1 cellular context compared by ENCODE assay signal in the genomic region with DNA sequence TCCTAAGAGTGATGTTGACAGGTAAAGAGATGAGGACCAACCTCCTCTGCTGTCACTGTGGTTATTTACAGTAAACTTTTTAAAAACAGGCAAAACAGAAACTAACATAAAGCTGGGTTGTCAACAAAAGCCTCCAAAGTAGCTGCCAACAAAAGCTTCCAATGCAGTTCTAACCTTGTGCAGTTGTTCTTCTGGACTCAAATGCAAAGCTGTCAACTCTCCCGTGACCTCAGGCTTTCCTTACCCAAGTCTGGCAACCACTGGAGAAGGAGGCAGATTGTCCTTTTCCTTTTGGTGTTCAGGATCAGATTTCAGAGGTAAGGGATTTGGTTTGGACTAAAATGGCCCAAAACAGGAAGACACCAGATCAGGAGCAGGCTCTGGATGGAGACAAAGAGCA.
TF ChIP-seq lines count a peak whose summit lies in the region.

No MANE protein-coding gene starts in this region.

TF ChIP-seq in WTC11, 78 proteins besides CTCF, POLR2A, EP300 and RAD21 (continued from another document):
- TF ChIP-seq, protein P1, sequence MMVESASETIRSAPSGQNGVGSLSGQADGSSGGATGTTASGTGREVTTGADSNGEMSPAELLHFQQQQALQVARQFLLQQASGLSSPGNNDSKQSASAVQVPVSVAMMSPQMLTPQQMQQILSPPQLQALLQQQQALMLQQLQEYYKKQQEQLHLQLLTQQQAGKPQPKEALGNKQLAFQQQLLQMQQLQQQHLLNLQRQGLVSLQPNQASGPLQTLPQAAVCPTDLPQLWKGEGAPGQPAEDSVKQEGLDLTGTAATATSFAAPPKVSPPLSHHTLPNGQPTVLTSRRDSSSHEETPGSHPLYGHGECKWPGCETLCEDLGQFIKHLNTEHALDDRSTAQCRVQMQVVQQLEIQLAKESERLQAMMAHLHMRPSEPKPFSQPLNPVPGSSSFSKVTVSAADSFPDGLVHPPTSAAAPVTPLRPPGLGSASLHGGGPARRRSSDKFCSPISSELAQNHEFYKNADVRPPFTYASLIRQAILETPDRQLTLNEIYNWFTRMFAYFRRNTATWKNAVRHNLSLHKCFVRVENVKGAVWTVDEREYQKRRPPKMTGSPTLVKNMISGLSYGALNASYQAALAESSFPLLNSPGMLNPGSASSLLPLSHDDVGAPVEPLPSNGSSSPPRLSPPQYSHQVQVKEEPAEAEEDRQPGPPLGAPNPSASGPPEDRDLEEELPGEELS (CRISPR knock-in tag; IDR thresholded peaks at IDR 0.05) = no peak
- TF ChIP-seq, protein P2, sequence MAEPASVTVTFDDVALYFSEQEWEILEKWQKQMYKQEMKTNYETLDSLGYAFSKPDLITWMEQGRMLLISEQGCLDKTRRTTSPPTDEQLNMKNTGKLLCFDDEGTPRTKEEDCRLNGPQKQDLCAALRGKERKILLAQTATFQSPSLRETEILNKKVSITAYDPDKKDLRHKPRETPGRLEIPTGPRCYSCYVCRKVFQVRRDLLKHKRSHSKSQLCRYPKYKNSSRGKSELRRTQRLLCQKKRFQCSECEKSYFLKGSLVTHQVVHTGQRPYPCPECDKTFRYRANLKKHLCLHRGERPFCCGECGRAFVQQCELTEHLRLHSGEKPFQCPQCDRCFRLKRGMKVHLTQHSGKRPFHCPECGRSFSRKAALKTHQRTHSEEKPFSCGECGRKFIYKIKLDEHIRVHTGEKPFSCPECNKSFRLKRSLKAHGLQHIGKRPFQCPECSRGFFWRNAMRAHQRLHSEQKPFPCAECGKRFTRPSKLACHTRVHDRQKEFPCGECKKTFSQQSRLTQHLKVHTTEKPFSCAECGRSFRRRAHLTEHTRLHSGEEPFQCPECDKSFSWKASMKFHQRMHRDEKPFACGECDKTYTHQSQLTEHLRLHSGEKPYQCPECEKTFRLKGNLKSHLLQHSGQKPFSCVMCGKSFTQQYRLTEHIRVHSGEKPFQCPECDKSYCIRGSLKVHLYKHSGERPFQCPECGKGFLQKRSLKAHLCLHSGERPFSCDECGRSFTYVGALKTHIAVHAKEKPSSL (CRISPR knock-in tag; conservative IDR thresholded peaks at IDR 0.05) = no peak
- TF ChIP-seq, protein P3, sequence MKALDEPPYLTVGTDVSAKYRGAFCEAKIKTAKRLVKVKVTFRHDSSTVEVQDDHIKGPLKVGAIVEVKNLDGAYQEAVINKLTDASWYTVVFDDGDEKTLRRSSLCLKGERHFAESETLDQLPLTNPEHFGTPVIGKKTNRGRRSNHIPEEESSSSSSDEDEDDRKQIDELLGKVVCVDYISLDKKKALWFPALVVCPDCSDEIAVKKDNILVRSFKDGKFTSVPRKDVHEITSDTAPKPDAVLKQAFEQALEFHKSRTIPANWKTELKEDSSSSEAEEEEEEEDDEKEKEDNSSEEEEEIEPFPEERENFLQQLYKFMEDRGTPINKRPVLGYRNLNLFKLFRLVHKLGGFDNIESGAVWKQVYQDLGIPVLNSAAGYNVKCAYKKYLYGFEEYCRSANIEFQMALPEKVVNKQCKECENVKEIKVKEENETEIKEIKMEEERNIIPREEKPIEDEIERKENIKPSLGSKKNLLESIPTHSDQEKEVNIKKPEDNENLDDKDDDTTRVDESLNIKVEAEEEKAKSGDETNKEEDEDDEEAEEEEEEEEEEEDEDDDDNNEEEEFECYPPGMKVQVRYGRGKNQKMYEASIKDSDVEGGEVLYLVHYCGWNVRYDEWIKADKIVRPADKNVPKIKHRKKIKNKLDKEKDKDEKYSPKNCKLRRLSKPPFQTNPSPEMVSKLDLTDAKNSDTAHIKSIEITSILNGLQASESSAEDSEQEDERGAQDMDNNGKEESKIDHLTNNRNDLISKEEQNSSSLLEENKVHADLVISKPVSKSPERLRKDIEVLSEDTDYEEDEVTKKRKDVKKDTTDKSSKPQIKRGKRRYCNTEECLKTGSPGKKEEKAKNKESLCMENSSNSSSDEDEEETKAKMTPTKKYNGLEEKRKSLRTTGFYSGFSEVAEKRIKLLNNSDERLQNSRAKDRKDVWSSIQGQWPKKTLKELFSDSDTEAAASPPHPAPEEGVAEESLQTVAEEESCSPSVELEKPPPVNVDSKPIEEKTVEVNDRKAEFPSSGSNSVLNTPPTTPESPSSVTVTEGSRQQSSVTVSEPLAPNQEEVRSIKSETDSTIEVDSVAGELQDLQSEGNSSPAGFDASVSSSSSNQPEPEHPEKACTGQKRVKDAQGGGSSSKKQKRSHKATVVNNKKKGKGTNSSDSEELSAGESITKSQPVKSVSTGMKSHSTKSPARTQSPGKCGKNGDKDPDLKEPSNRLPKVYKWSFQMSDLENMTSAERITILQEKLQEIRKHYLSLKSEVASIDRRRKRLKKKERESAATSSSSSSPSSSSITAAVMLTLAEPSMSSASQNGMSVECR (CRISPR knock-in tag; IDR thresholded peaks at IDR 0.05; ENCODE audit: borderline replicate concordance) = no peak
- TF ChIP-seq, protein P4, sequence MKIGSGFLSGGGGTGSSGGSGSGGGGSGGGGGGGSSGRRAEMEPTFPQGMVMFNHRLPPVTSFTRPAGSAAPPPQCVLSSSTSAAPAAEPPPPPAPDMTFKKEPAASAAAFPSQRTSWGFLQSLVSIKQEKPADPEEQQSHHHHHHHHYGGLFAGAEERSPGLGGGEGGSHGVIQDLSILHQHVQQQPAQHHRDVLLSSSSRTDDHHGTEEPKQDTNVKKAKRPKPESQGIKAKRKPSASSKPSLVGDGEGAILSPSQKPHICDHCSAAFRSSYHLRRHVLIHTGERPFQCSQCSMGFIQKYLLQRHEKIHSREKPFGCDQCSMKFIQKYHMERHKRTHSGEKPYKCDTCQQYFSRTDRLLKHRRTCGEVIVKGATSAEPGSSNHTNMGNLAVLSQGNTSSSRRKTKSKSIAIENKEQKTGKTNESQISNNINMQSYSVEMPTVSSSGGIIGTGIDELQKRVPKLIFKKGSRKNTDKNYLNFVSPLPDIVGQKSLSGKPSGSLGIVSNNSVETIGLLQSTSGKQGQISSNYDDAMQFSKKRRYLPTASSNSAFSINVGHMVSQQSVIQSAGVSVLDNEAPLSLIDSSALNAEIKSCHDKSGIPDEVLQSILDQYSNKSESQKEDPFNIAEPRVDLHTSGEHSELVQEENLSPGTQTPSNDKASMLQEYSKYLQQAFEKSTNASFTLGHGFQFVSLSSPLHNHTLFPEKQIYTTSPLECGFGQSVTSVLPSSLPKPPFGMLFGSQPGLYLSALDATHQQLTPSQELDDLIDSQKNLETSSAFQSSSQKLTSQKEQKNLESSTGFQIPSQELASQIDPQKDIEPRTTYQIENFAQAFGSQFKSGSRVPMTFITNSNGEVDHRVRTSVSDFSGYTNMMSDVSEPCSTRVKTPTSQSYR (CRISPR knock-in tag; IDR thresholded peaks at IDR 0.05) = no peak
- TF ChIP-seq NFYB (CRISPR knock-in tag; conservative IDR thresholded peaks at IDR 0.05; ENCODE audit: low read depth) = no peak
- TF ChIP-seq, protein P5, sequence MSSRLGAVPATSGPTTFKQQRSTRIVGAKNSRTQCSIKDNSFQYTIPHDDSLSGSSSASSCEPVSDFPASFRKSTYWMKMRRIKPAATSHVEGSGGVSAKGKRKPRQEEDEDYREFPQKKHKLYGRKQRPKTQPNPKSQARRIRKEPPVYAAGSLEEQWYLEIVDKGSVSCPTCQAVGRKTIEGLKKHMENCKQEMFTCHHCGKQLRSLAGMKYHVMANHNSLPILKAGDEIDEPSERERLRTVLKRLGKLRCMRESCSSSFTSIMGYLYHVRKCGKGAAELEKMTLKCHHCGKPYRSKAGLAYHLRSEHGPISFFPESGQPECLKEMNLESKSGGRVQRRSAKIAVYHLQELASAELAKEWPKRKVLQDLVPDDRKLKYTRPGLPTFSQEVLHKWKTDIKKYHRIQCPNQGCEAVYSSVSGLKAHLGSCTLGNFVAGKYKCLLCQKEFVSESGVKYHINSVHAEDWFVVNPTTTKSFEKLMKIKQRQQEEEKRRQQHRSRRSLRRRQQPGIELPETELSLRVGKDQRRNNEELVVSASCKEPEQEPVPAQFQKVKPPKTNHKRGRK (CRISPR knock-in tag; IDR thresholded peaks at IDR 0.05; ENCODE audit: borderline replicate concordance) = no peak
- TF ChIP-seq NR3C1 (CRISPR knock-in tag; conservative IDR thresholded peaks at IDR 0.05; ENCODE audit: low read depth) = no peak
- no peak for TF ChIP-seq ATF1 (CRISPR knock-in tag; IDR thresholded peaks at IDR 0.05)
